1 cellular context compared by ENCODE assay signal in the genomic region with DNA sequence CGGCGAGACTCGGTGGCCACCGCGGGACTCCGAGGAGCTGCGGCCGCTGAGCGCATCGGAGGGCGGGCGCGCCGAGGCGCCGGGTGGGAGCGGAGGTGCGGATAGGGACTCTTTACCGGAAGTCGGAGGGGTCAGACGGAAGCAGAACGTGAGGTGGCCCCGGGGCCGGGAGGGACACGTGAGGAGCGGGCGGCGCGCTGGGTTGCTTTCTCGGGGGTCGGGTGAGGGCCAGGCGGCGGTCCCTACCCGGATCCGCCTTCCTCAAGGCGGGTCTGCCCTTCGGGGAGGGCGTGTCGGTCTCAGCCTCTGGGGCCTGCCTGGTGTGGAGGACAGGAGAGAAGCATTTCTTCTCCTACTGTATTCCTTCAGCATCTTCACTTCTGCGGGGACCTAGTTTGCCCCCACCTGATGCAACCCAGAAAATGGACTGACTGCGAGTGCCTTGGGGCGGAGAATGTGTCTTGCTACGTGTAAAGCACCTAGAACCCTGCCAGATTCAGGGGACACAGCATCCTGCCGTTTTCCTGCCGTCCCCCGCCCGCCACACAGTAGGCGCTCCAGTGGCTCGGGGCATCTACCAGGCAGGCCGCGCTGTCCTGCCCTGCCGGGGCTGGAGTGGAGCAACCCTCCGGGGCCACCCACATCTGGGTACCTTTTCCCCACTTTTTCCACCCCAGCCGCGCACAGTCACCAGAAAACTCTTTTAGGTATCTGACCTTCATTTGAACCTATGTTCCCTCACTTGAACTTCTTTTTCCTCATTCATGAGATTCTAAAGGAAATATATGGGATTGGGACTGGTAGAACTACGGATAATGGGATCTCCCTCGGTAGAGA.
A peak's percentile ranks its signal among the peaks of the same experiment; 100 is the strongest.
TF ChIP-seq lines count a peak whose summit lies in the region.

No MANE protein-coding gene starts in this region.

TF ChIP-seq in HepG2, 621 proteins besides CTCF, POLR2A, EP300 and RAD21 (continued from another document and continues in another):
- TF ChIP-seq, protein P1, sequence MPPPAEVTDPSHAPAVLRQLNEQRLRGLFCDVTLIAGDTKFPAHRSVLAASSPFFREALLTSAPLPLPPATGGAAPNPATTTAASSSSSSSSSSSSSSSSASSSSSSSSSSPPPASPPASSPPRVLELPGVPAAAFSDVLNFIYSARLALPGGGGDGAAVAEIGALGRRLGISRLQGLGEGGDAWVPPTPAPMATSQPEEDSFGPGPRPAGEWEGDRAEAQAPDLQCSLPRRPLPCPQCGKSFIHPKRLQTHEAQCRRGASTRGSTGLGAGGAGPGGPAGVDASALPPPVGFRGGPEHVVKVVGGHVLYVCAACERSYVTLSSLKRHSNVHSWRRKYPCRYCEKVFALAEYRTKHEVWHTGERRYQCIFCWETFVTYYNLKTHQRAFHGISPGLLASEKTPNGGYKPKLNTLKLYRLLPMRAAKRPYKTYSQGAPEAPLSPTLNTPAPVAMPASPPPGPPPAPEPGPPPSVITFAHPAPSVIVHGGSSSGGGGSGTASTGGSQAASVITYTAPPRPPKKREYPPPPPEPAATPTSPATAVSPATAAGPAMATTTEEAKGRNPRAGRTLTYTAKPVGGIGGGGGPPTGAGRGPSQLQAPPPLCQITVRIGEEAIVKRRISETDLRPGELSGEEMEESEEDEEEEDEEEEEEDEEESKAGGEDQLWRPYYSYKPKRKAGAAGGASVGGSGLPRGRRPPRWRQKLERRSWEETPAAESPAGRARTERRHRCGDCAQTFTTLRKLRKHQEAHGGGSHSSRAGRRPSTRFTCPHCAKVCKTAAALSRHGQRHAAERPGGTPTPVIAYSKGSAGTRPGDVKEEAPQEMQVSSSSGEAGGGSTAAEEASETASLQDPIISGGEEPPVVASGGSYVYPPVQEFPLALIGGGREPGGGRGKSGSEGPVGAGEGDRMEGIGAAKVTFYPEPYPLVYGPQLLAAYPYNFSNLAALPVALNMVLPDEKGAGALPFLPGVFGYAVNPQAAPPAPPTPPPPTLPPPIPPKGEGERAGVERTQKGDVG (CRISPR knock-in tag; IDR thresholded peaks at IDR 0.05; ENCODE audit: borderline replicate concordance) = no peak
- TF ChIP-seq ZNF776 (CRISPR knock-in tag; IDR thresholded peaks at IDR 0.05) = no peak
- TF ChIP-seq, protein P2, sequence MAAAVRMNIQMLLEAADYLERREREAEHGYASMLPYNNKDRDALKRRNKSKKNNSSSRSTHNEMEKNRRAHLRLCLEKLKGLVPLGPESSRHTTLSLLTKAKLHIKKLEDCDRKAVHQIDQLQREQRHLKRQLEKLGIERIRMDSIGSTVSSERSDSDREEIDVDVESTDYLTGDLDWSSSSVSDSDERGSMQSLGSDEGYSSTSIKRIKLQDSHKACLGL (CRISPR knock-in tag; IDR thresholded peaks at IDR 0.05) = peak; percentile 68
- no peak for TF ChIP-seq U2AF1 (optimal IDR thresholded peaks at IDR 0.05; ENCODE audit: low read depth, low read length)
- TF ChIP-seq FOXK1 (CRISPR knock-in tag; IDR thresholded peaks at IDR 0.05; ENCODE audit: borderline replicate concordance, low read depth) = peak; percentile 64; the same call in 1 of the 2 replicates
- peak; percentile 80; the same call in 1 of the 2 replicates for TF ChIP-seq SIN3A (IDR thresholded peaks at IDR 0.05; ENCODE audit: borderline replicate concordance, low read depth, low read length)
- TF ChIP-seq TGIF2 (CRISPR knock-in tag; IDR thresholded peaks at IDR 0.05) = peak; percentile 84
- peak; percentile 31 for TF ChIP-seq CBX5 (CRISPR knock-in tag; IDR thresholded peaks at IDR 0.05; ENCODE audit: borderline replicate concordance)
- peak; percentile 26 for TF ChIP-seq YY1 (IDR thresholded peaks at IDR 0.05; ENCODE audit: insufficient read depth, insufficient replicate concordance, low read depth, low read length)
- TF ChIP-seq, protein P3, sequence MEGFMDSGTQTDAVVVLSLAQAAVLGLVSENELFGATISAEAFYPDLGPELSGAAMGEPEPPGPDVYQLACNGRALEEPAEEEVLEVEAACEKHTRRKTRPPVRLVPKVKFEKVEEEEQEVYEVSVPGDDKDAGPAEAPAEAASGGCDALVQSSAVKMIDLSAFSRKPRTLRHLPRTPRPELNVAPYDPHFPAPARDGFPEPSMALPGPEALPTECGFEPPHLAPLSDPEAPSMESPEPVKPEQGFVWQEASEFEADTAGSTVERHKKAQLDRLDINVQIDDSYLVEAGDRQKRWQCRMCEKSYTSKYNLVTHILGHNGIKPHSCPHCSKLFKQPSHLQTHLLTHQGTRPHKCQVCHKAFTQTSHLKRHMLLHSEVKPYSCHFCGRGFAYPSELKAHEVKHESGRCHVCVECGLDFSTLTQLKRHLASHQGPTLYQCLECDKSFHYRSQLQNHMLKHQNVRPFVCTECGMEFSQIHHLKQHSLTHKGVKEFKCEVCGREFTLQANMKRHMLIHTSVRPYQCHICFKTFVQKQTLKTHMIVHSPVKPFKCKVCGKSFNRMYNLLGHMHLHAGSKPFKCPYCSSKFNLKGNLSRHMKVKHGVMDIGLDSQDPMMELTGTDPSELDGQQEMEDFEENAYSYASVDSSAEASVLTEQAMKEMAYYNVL (CRISPR knock-in tag; IDR thresholded peaks at IDR 0.05; ENCODE audit: borderline replicate concordance) = no peak
- TF ChIP-seq MED8 (CRISPR knock-in tag; IDR thresholded peaks at IDR 0.05; ENCODE audit: insufficient replicate concordance) = no peak
- TF ChIP-seq ZSCAN12 (CRISPR knock-in tag; IDR thresholded peaks at IDR 0.05) = no peak
- TF ChIP-seq KAT7 (CRISPR knock-in tag; IDR thresholded peaks at IDR 0.05; ENCODE audit: borderline replicate concordance) = peak; percentile 46; the same call in 1 of the 2 replicates
- no peak for TF ChIP-seq PHB2 (IDR thresholded peaks at IDR 0.05; ENCODE audit: partially characterized antibody)
- TF ChIP-seq, protein P4, sequence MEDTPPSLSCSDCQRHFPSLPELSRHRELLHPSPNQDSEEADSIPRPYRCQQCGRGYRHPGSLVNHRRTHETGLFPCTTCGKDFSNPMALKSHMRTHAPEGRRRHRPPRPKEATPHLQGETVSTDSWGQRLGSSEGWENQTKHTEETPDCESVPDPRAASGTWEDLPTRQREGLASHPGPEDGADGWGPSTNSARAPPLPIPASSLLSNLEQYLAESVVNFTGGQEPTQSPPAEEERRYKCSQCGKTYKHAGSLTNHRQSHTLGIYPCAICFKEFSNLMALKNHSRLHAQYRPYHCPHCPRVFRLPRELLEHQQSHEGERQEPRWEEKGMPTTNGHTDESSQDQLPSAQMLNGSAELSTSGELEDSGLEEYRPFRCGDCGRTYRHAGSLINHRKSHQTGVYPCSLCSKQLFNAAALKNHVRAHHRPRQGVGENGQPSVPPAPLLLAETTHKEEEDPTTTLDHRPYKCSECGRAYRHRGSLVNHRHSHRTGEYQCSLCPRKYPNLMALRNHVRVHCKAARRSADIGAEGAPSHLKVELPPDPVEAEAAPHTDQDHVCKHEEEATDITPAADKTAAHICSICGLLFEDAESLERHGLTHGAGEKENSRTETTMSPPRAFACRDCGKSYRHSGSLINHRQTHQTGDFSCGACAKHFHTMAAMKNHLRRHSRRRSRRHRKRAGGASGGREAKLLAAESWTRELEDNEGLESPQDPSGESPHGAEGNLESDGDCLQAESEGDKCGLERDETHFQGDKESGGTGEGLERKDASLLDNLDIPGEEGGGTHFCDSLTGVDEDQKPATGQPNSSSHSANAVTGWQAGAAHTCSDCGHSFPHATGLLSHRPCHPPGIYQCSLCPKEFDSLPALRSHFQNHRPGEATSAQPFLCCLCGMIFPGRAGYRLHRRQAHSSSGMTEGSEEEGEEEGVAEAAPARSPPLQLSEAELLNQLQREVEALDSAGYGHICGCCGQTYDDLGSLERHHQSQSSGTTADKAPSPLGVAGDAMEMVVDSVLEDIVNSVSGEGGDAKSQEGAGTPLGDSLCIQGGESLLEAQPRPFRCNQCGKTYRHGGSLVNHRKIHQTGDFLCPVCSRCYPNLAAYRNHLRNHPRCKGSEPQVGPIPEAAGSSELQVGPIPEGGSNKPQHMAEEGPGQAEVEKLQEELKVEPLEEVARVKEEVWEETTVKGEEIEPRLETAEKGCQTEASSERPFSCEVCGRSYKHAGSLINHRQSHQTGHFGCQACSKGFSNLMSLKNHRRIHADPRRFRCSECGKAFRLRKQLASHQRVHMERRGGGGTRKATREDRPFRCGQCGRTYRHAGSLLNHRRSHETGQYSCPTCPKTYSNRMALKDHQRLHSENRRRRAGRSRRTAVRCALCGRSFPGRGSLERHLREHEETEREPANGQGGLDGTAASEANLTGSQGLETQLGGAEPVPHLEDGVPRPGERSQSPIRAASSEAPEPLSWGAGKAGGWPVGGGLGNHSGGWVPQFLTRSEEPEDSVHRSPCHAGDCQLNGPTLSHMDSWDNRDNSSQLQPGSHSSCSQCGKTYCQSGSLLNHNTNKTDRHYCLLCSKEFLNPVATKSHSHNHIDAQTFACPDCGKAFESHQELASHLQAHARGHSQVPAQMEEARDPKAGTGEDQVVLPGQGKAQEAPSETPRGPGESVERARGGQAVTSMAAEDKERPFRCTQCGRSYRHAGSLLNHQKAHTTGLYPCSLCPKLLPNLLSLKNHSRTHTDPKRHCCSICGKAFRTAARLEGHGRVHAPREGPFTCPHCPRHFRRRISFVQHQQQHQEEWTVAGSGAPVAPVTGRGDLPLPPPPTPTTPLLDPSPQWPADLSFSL (CRISPR knock-in tag; IDR thresholded peaks at IDR 0.05) = no peak
- TF ChIP-seq MAF1 (CRISPR knock-in tag; IDR thresholded peaks at IDR 0.05; ENCODE audit: borderline replicate concordance) = no peak
- TF ChIP-seq ZNF143 (CRISPR knock-in tag; IDR thresholded peaks at IDR 0.05) = no peak
- TF ChIP-seq SRSF9 (IDR thresholded peaks at IDR 0.05; ENCODE audit: borderline replicate concordance, insufficient read depth, low read depth, low read length, poor library complexity, severe bottlenecking) = no peak
- no peak for TF ChIP-seq FOXK2 (IDR thresholded peaks at IDR 0.05)
- TF ChIP-seq, protein P5, sequence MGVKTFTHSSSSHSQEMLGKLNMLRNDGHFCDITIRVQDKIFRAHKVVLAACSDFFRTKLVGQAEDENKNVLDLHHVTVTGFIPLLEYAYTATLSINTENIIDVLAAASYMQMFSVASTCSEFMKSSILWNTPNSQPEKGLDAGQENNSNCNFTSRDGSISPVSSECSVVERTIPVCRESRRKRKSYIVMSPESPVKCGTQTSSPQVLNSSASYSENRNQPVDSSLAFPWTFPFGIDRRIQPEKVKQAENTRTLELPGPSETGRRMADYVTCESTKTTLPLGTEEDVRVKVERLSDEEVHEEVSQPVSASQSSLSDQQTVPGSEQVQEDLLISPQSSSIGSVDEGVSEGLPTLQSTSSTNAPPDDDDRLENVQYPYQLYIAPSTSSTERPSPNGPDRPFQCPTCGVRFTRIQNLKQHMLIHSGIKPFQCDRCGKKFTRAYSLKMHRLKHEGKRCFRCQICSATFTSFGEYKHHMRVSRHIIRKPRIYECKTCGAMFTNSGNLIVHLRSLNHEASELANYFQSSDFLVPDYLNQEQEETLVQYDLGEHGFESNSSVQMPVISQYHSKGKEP (CRISPR knock-in tag; IDR thresholded peaks at IDR 0.05) = no peak
- TF ChIP-seq SATB2 (CRISPR knock-in tag; IDR thresholded peaks at IDR 0.05) = 0 out of 2 replicates have a peak, but pooled peaks have one; percentile 31
- no peak for TF ChIP-seq ZNF780A (CRISPR knock-in tag; IDR thresholded peaks at IDR 0.05)
- TF ChIP-seq SIX4 (CRISPR knock-in tag; IDR thresholded peaks at IDR 0.05) = peak; percentile 10; the same call in 1 of the 2 replicates
- TF ChIP-seq ZZZ3 (CRISPR knock-in tag; IDR thresholded peaks at IDR 0.05; ENCODE audit: borderline replicate concordance) = no peak
- no peak for TF ChIP-seq ZNF282 (IDR thresholded peaks at IDR 0.05; ENCODE audit: partially characterized antibody)
- TF ChIP-seq ZNF792 (CRISPR knock-in tag; IDR thresholded peaks at IDR 0.05) = peak; percentile 82; the same call in 1 of the 2 replicates
- no peak for TF ChIP-seq MTF1 (CRISPR knock-in tag; IDR thresholded peaks at IDR 0.05)
- TF ChIP-seq, protein P6, sequence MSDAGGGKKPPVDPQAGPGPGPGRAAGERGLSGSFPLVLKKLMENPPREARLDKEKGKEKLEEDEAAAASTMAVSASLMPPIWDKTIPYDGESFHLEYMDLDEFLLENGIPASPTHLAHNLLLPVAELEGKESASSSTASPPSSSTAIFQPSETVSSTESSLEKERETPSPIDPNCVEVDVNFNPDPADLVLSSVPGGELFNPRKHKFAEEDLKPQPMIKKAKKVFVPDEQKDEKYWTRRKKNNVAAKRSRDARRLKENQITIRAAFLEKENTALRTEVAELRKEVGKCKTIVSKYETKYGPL (CRISPR knock-in tag; IDR thresholded peaks at IDR 0.05) = no peak
- no peak for TF ChIP-seq ZNF879 (CRISPR knock-in tag; IDR thresholded peaks at IDR 0.05)
- TF ChIP-seq TBX3 (IDR thresholded peaks at IDR 0.05; ENCODE audit: borderline replicate concordance) = no peak
- no peak for TF ChIP-seq SMYD3 (CRISPR knock-in tag; IDR thresholded peaks at IDR 0.05)
- TF ChIP-seq HNRNPUL1 (IDR thresholded peaks at IDR 0.05; ENCODE audit: low read depth, low read length) = 0 out of 2 replicates have a peak, but pooled peaks have one; percentile 4
- TF ChIP-seq RARA (CRISPR knock-in tag; IDR thresholded peaks at IDR 0.05) = peak; percentile 75
- peak; percentile 78 for TF ChIP-seq ZNF746 (CRISPR knock-in tag; IDR thresholded peaks at IDR 0.05)
- TF ChIP-seq KLF15 (CRISPR knock-in tag; IDR thresholded peaks at IDR 0.05; ENCODE audit: borderline replicate concordance) = no peak
- no peak for TF ChIP-seq CCAR2 (optimal IDR thresholded peaks at IDR 0.05; ENCODE audit: low read depth, low read length)
- TF ChIP-seq RELA (CRISPR knock-in tag; IDR thresholded peaks at IDR 0.05) = no peak
- no peak for TF ChIP-seq KLF12 (CRISPR knock-in tag; IDR thresholded peaks at IDR 0.05; ENCODE audit: borderline replicate concordance)
- peak; percentile 78; the same call in 1 of the 2 replicates for TF ChIP-seq HOXA9 (CRISPR knock-in tag; IDR thresholded peaks at IDR 0.05; ENCODE audit: borderline replicate concordance)
- no peak for TF ChIP-seq GZF1 (CRISPR knock-in tag; IDR thresholded peaks at IDR 0.05)
- peak; percentile 57 for TF ChIP-seq ZNF292 (CRISPR knock-in tag; IDR thresholded peaks at IDR 0.05; ENCODE audit: borderline replicate concordance, low read depth)
- no peak; the same call in 1 of the 2 replicates for TF ChIP-seq DR1 (CRISPR knock-in tag; IDR thresholded peaks at IDR 0.05)
- TF ChIP-seq HMG20B (CRISPR knock-in tag; conservative IDR thresholded peaks at IDR 0.05) = no peak
- TF ChIP-seq ZNF749 (CRISPR knock-in tag; IDR thresholded peaks at IDR 0.05; ENCODE audit: borderline replicate concordance) = no peak
- no peak for TF ChIP-seq STAT5B (CRISPR knock-in tag; IDR thresholded peaks at IDR 0.05)
- TF ChIP-seq MTA1 (CRISPR knock-in tag; IDR thresholded peaks at IDR 0.05; ENCODE audit: borderline replicate concordance) = 0 out of 2 replicates have a peak, but pooled peaks have one; percentile 53
- TF ChIP-seq SALL2 (CRISPR knock-in tag; IDR thresholded peaks at IDR 0.05) = peak; percentile 16; the same call in 1 of the 2 replicates
- TF ChIP-seq ZNF256 (CRISPR knock-in tag; conservative IDR thresholded peaks at IDR 0.05) = no peak
- TF ChIP-seq BCL6 (CRISPR knock-in tag; IDR thresholded peaks at IDR 0.05) = 0 out of 2 replicates have a peak, but pooled peaks have one; percentile 17
- peak; percentile 21; the same call in 1 of the 2 replicates for TF ChIP-seq NCOA2 (CRISPR knock-in tag; IDR thresholded peaks at IDR 0.05)
- peak; percentile 58 for TF ChIP-seq ZNF12 (CRISPR knock-in tag; IDR thresholded peaks at IDR 0.05)
- no peak for TF ChIP-seq XBP1 (CRISPR knock-in tag; IDR thresholded peaks at IDR 0.05)
- no peak for TF ChIP-seq CENPX (CRISPR knock-in tag; IDR thresholded peaks at IDR 0.05)
- TF ChIP-seq HNRNPH1 (optimal IDR thresholded peaks at IDR 0.05; ENCODE audit: low read depth, low read length) = peak; percentile 51
- no peak for TF ChIP-seq ZNF569 (CRISPR knock-in tag; IDR thresholded peaks at IDR 0.05; ENCODE audit: borderline replicate concordance)
- peak; percentile 73 for TF ChIP-seq KDM2A (CRISPR knock-in tag; IDR thresholded peaks at IDR 0.05; ENCODE audit: borderline replicate concordance, low read depth)
- no peak for TF ChIP-seq HNF4A (CRISPR knock-in tag; IDR thresholded peaks at IDR 0.05)
